In genomic region chr20:20450461-20451027, GRCh38 we compare ENCODE assay signal across 14 cellular contexts.
DNase-seq lines count a peak whose midpoint lies in the region; ATAC-seq, FAIRE-seq and TF ChIP-seq lines count a peak whose summit lies in the region.
"Had no signal": no experiment of that assay in that cellular context is flagged by ENCODE, and none has a peak within 500 bp of the region (broad histone marks: within the 10 kb centered on the region; RNA-seq: fewer than 3 reads in every experiment).

No MANE protein-coding gene starts in this region.

- no peaks in the 10 kb centered on the region for H3K27me3 Mint-ChIP-seq in T-helper 2 cell treated with Interferon-gamma antibody and Interleukin-4, amounts not matched to agents 5 μg/mL and 100 μg/mL, for 36 hours (ENCODE audit: low read depth)
- H3K27me3 Mint-ChIP-seq: stimulated activated memory B cell treated with anti-CD40 and anti-IgM and Interleukin-4, amounts not matched to agents 10 μg/mL and 1 μg/mL and 100 μg/mL, for 72 hours had no signal

- H3K9me3 ChIP-seq in heart right ventricle, result no peaks in the 10 kb centered on the region

- peak; percentile 87 for DNase-seq in Ammon's horn (ENCODE audit: low spot score)
- peak; percentile 89 for DNase-seq in NCI-H1694 treated with DMSO at 0.1 percent for 48 hours (lab: John Stamatoyannopoulos, UW)
- peak in 47 of 58 donors; percentile 16 to 83 (median 51) for DNase-seq in anterior cingulate cortex (lab: John Stamatoyannopoulos, UW)
- peak; percentile 43 to 60 for DNase-seq in heart right ventricle
- no peak for DNase-seq in SKM-1 treated with dmso at 0.1 percent for 144 hours (lab: John Stamatoyannopoulos, UW; ENCODE audit: unreplicated experiment)
- DNase-seq in frontal cortex (ENCODE audit: low spot score in 2 of 2), result no peak
- DNase-seq in MV-4-11 (lab: John Stamatoyannopoulos, UW), result no peak
- DNase-seq in T-helper 2 cell treated with Interferon-gamma antibody and Interleukin-4, amounts not matched to agents 5 μg/mL and 100 μg/mL, for 36 hours (ENCODE audit: low spot score), result no peak
- DNase-seq: activated CD4-positive, alpha-beta T cell treated with anti-CD3 and anti-CD28 coated beads for 48 hours; AML-193; Kasumi-1 had no signal

- no peak overlapping the region for H3K4me3 ChIP-seq in heart right ventricle
- H3K4me3 ChIP-seq: coronary artery had no signal

- H3K27ac Mint-ChIP-seq in T-helper 2 cell treated with Interferon-gamma antibody and Interleukin-4, amounts not matched to agents 5 μg/mL and 100 μg/mL, for 36 hours, result no peak overlapping the region
- H3K27ac Mint-ChIP-seq: stimulated activated memory B cell treated with anti-CD40 and anti-IgM and Interleukin-4, amounts not matched to agents 10 μg/mL and 1 μg/mL and 100 μg/mL, for 72 hours had no signal

- TF ChIP-seq CTCF in heart right ventricle (IDR thresholded peaks at IDR 0.05), result no peak

- H3K9me3 Mint-ChIP-seq in T-helper 2 cell treated with Interferon-gamma antibody and Interleukin-4, amounts not matched to agents 5 μg/mL and 100 μg/mL, for 36 hours, result no peaks in the 10 kb centered on the region
- H3K9me3 Mint-ChIP-seq: stimulated activated memory B cell treated with anti-CD40 and anti-IgM and Interleukin-4, amounts not matched to agents 10 μg/mL and 1 μg/mL and 100 μg/mL, for 72 hours had no signal

- no peak for FAIRE-seq in frontal cortex (lab: Jason Lieb, UNC)
- FAIRE-seq: G401.6 had no signal

- intact Hi-C loops in heart right ventricle (cut with DNase I), result no loop called here

- 40 to 43% methylated on average over 5 of the region's 5 CpGs for WGBS in heart right ventricle, 2 donors

- peak overlapping the region in 4 of 10 donors; percentile 21 to 38 (median 28) for H3K27ac ChIP-seq in heart right ventricle
- H3K27ac ChIP-seq: coronary artery had no signal

- peaks cover 11% of the 10 kb centered on the region for H3K4me1 Mint-ChIP-seq in T-helper 2 cell treated with Interferon-gamma antibody and Interleukin-4, amounts not matched to agents 5 μg/mL and 100 μg/mL, for 36 hours (ENCODE audit: low read depth)

- peaks cover 0 to 7% (median 0%) of the 10 kb centered on the region in 9 donors for H3K36me3 ChIP-seq in heart right ventricle

- peaks cover 0 to 45% (median 24%) of the 10 kb centered on the region in 9 donors for H3K4me1 ChIP-seq in heart right ventricle

- H3K4me3 Mint-ChIP-seq in T-helper 2 cell treated with Interferon-gamma antibody and Interleukin-4, amounts not matched to agents 5 μg/mL and 100 μg/mL, for 36 hours, result no peak overlapping the region
- H3K4me3 Mint-ChIP-seq: stimulated activated memory B cell treated with anti-CD40 and anti-IgM and Interleukin-4, amounts not matched to agents 10 μg/mL and 1 μg/mL and 100 μg/mL, for 72 hours had no signal

- no peaks in the 10 kb centered on the region for H3K27me3 ChIP-seq in heart right ventricle

- peak in 7 of 8 donors; percentile 40 to 89 (median 79) for ATAC-seq in heart right ventricle
- ATAC-seq: stimulated activated memory B cell treated with anti-CD40 and anti-IgM and Interleukin-4, amounts not matched to agents 10 μg/mL and 1 μg/mL and 100 μg/mL, for 72 hours had no signal

- peaks cover 2% of the 10 kb centered on the region for H3K36me3 Mint-ChIP-seq in T-helper 2 cell treated with Interferon-gamma antibody and Interleukin-4, amounts not matched to agents 5 μg/mL and 100 μg/mL, for 36 hours (ENCODE audit: low read depth)

Comparison
In these comparisons a context has a peak if more than half of its experiments do, and no peak if none do; other contexts are left out.
1. DNase-seq: peak in Ammon's horn (single experiment), NCI-H1694 treated with DMSO at 0.1 percent for 48 hours (single experiment), anterior cingulate cortex (47 of 58) and heart right ventricle (2 of 2); none in SKM-1 treated with dmso at 0.1 percent for 144 hours (single experiment), frontal cortex (0 of 2), MV-4-11 (single experiment) and T-helper 2 cell treated with Interferon-gamma antibody and Interleukin-4, amounts not matched to agents 5 μg/mL and 100 μg/mL, for 36 hours (single experiment).